Comparison of ENCODE assay signal across 2 cellular contexts in the genomic region with DNA sequence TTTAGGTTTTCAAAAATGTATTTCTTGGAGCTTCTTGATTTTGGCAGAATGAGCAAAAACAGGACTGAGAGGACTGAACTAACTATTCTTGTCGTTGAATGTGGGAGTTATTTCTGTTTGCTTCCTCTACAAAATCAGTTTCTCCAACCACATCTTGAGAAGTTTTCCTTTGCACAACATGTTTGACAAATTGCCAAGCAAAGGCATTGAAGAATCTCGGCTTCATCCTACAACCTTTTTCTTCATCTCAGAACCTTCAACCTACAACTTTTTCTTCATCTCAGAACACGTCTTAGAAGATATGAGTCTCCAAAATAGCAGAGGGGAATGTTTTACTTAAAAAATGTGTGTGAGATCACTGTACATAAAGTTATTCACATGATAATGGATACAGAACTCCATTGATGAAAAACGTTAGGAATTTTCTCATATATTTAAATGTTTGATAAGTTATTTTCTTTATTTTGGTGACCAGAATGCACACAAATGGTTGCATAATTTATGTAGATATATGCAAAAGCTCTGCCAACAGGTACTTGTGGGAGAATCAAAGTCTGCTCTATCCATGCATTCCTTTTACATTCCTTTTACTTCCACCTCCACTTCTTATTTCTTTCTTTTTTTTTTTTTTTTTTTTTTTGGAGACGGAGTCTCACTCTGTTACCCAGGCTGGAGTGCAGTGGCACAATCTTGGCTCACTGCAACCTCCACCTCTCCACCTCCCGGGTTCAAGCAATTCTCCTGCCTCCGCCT.
A peak's percentile ranks its signal among the peaks of the same experiment; 100 is the strongest.
TF ChIP-seq lines count a peak whose summit lies in the region.

No MANE protein-coding gene starts in this region.

TF ChIP-seq in GM23338, 12 proteins besides CTCF, POLR2A, EP300 and RAD21:
- TF ChIP-seq REST (IDR thresholded peaks at IDR 0.05; ENCODE audit: unreplicated experiment): no peak
- TF ChIP-seq ZNF462 (CRISPR knock-in tag; IDR thresholded peaks at IDR 0.05): peak; percentile 69; the same call in 1 of the 2 replicates
TF ChIP-seq in GM23338: peak in this region for 1.

TF ChIP-seq in H1, 55 proteins besides CTCF, POLR2A, EP300 and RAD21 (continued from another document):
- TF ChIP-seq, protein P1, sequence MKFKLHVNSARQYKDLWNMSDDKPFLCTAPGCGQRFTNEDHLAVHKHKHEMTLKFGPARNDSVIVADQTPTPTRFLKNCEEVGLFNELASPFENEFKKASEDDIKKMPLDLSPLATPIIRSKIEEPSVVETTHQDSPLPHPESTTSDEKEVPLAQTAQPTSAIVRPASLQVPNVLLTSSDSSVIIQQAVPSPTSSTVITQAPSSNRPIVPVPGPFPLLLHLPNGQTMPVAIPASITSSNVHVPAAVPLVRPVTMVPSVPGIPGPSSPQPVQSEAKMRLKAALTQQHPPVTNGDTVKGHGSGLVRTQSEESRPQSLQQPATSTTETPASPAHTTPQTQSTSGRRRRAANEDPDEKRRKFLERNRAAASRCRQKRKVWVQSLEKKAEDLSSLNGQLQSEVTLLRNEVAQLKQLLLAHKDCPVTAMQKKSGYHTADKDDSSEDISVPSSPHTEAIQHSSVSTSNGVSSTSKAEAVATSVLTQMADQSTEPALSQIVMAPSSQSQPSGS (IDR thresholded peaks at IDR 0.05; ENCODE audit: low read length): no peak
- no peak for TF ChIP-seq POLR2AphosphoS5 (IDR thresholded peaks at IDR 0.05; ENCODE audit: low read depth, low read length)
- no peak for TF ChIP-seq SIX5 (IDR thresholded peaks at IDR 0.05; ENCODE audit: low read depth, low read length)
- TF ChIP-seq, protein P2, sequence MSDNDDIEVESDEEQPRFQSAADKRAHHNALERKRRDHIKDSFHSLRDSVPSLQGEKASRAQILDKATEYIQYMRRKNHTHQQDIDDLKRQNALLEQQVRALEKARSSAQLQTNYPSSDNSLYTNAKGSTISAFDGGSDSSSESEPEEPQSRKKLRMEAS (IDR thresholded peaks at IDR 0.05): no peak
- TF ChIP-seq BCL11A (IDR thresholded peaks at IDR 0.05; ENCODE audit: low read depth in 2 of 2, low read length in 2 of 2): no peak
- TF ChIP-seq KDM1A (IDR thresholded peaks at IDR 0.05; ENCODE audit: borderline replicate concordance, low read length): no peak
- TF ChIP-seq POU5F1 (IDR thresholded peaks at IDR 0.05; ENCODE audit: low read depth, low read length): peak; percentile 59; the same call in 1 of the 2 replicates
